Comparison of ENCODE assay signal across 9 cellular contexts in genomic region chr3:107518050-107518449, GRCh38.
"Had no signal": no experiment of that assay in that cellular context is flagged by ENCODE, and none has a peak within 500 bp of the region (broad histone marks: within the 10 kb centered on the region; RNA-seq: fewer than 3 reads in every experiment).

No MANE protein-coding gene starts in this region.

- H3K4me3 ChIP-seq: GM23248, GM23338, HAP-1 had no signal

- H3K9ac ChIP-seq: GM23248 had no signal

- H3K27ac ChIP-seq: GM23248 had no signal

- H2AFZ ChIP-seq: GM23248, GM23338 had no signal

- ATAC-seq: GM23338, HCT116 had no signal

- H3K36me3 ChIP-seq: HAP-1 had no signal

- DNase-seq: GM23248, GOT3, H7, H9, HCEC 1CT, HFFc6 had no signal

- H3K4me2 ChIP-seq: GM23338 had no signal

- H3K9me3 ChIP-seq: HAP-1 had no signal
